ENCODE assay signal across 1 cellular context in the genomic region with DNA sequence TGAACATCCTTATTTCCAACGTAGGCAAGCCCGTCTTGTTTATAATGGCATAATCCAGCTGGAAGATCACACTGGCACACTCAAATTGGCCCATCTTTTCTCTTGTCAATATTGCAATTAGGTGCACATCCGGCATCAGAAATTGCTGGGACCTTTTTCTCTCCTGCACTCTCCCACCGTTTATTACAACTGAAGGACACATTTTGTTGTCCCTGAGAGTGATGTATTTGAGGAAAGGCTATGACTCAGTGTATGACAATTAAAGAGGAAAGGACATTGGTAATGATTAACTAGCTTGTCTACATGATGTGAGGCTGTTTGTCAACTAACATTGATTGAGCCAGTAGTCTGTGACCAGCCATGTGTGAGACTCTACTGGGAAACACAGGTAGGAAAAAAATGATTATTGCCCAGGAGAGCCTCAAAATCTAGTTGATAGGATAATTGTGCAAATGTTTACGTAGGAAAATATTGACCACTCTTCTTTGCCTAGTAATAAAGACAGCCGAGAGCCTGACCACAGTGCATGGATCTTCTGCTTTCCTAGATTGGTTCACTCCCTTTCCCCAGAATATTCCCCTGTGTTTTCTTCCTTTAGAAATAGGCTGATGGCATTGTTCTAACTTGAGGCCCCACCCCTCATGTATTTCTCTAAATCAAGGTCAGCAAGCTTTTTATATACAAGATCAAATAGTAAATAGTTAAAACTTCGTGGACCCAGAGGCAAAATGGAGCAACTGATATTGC.
TF ChIP-seq lines count a peak whose summit lies in the region.

No MANE protein-coding gene starts in this region.

TF ChIP-seq in neural cell, 6 proteins besides CTCF, POLR2A, EP300 and RAD21 (continued from another document):
- no peak for TF ChIP-seq SMC3 (conservative IDR thresholded peaks at IDR 0.05; ENCODE audit: poor library complexity)
- no peak for TF ChIP-seq MXI1 (conservative IDR thresholded peaks at IDR 0.05; ENCODE audit: poor library complexity, severe bottlenecking)
- TF ChIP-seq EZH2 (IDR thresholded peaks at IDR 0.05; ENCODE audit: borderline replicate concordance, insufficient read depth, low read length, poor library complexity, severe bottlenecking), result no peak
TF ChIP-seq in neural cell: peak in this region for 0.
